Comparison of ENCODE assay signal across 11 cellular contexts in the genomic region with DNA sequence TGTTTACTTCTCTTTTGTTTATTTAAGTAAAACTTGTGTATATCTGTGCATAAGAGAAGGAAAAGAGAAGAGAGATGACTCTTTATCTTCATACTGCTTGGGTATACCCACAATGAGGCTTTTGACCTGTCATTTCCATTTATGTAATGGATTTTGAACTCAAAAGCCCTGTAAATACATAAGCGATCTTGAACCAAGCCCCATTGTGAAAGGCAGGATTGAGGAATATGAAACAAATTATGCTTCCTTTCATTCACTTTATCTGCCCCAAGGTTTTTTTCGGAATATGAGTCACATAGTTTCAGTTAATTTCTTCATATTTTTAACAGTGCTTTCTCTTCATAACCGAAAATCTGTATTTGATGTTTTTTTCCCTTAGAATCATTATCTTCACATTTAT. TPM values are rescaled to one million over a fixed set of nuclear protein-coding genes. Genes with fewer than 3 reads are reported as not detected.
DNase-seq lines count a peak whose midpoint lies in the region; ATAC-seq and TF ChIP-seq lines count a peak whose summit lies in the region.
"Had no signal": no experiment of that assay in that cellular context is flagged by ENCODE, and none has a peak within 500 bp of the region (broad histone marks: within the 10 kb centered on the region; RNA-seq: fewer than 3 reads in every experiment).

No MANE protein-coding gene starts in this region.

- H3K27ac ChIP-seq in mammary epithelial cell (ENCODE audit: insufficient read depth, low read depth, low read length) (peak overlapping the region; percentile 79), right lobe of liver (peak overlapping the region; percentile 6 to 37 (median 35)), vagina (peak overlapping the region; percentile 56), A673 (ENCODE audit: low read depth, low read length, poor library complexity, severe bottlenecking) (no peak overlapping the region)
- H3K27ac ChIP-seq: BLaER1, SJCRH30 had no signal

- peak overlapping the region; percentile 69 for H3K4me2 ChIP-seq in mammary epithelial cell (ENCODE audit: insufficient read depth, low read depth, low read length)
- H3K4me2 ChIP-seq: BLaER1 had no signal

- H3K4me1 ChIP-seq in mammary epithelial cell (ENCODE audit: insufficient read depth, low read length) (peaks cover 5% of the 10 kb centered on the region), right lobe of liver (peaks cover 0 to 37% (median 11%) of the 10 kb centered on the region in 4 donors), vagina (peaks cover 50% of the 10 kb centered on the region), A673 (ENCODE audit: insufficient read depth, low read length, poor library complexity, severe bottlenecking) (peaks cover 4% of the 10 kb centered on the region)
- H3K4me1 ChIP-seq: BLaER1 had no signal

- H4K20me1 ChIP-seq in mammary epithelial cell (ENCODE audit: insufficient read depth, low read length): no peaks in the 10 kb centered on the region

- H3K27me3 ChIP-seq in mammary epithelial cell (ENCODE audit: insufficient read depth, low read length) (no peaks in the 10 kb centered on the region), right lobe of liver (no peaks in the 10 kb centered on the region), vagina (no peaks in the 10 kb centered on the region), A673 (replicated peaks; ENCODE audit: insufficient read depth, low read depth, low read length, poor library complexity) (no peaks in the 10 kb centered on the region)
- H3K27me3 ChIP-seq: BLaER1, SJCRH30 had no signal

- no peak for TF ChIP-seq POLR2A in right lobe of liver (IDR thresholded peaks at IDR 0.05)
- no peak for TF ChIP-seq POLR2A in vagina (IDR thresholded peaks at IDR 0.05)
- TF ChIP-seq POLR2A in lower leg skin (IDR thresholded peaks at IDR 0.05): no peak

- no peak for TF ChIP-seq CTCF in mammary epithelial cell (conservative IDR thresholded peaks at IDR 0.05 in 1 of 2, IDR thresholded peaks at IDR 0.05 in 1 of 2; ENCODE audit: extremely low read depth in 1 of 2, insufficient read depth in 1 of 2, low read depth in 1 of 2, low read length in 2 of 2)
- TF ChIP-seq CTCF in right lobe of liver (IDR thresholded peaks at IDR 0.05): no peak
- TF ChIP-seq CTCF in vagina (IDR thresholded peaks at IDR 0.05): no peak
- TF ChIP-seq CTCF in A673 (conservative IDR thresholded peaks at IDR 0.05; ENCODE audit: low read depth, low read length): no peak
- TF ChIP-seq CTCF in lower leg skin (IDR thresholded peaks at IDR 0.05): no peak

- H3K36me3 ChIP-seq in mammary epithelial cell (ENCODE audit: insufficient read depth, low read length) (no peaks in the 10 kb centered on the region), right lobe of liver (peaks cover 0 to 12% (median 3%) of the 10 kb centered on the region in 4 donors), vagina (peaks cover 0 to 6% of the 10 kb centered on the region in 2 donors), A673 (ENCODE audit: insufficient read depth, low read length, poor library complexity, severe bottlenecking) (no peaks in the 10 kb centered on the region)

- dilution Hi-C loops in mammary epithelial cell (cut with HindIII; ENCODE audit: low sequenced_read_pairs): no loop called here

- H2AFZ ChIP-seq in mammary epithelial cell (ENCODE audit: low read depth, low read length): peak overlapping the region; percentile 27

- H3K4me3 ChIP-seq in mammary epithelial cell (replicated peaks in 1 of 3; ENCODE audit: insufficient read depth in 1 of 3, low read depth in 2 of 3, low read length in 3 of 3) (peak overlapping the region in 1 of 3 experiments; percentile 22), right lobe of liver (no peak overlapping the region), vagina (no peak overlapping the region), A673 (ENCODE audit: low read depth, low read length, poor library complexity, severe bottlenecking) (no peak overlapping the region), lower leg skin (ENCODE audit: low read depth, poor library complexity, severe bottlenecking) (no peak overlapping the region)
- H3K4me3 ChIP-seq: BLaER1, SJCRH30 had no signal

- CTCF ChIA-PET in mammary epithelial cell (lab: Charles Lee; ENCODE audit: low non-redundant PET): no interaction called here
- CTCF ChIA-PET in A673 (lab: Charles Lee): no interaction called here

- DNase-seq in Right ventricle myocardium inferior (ENCODE audit: missing footprints) (no peak), cardiac septum (ENCODE audit: low spot score) (no peak), mammary epithelial cell (peak; percentile 41), right lobe of liver (no peak), vagina (ENCODE audit: extremely low spot score in 2 of 2) (no peak), A673 (ENCODE audit: low spot score) (no peak), lower leg skin (ENCODE audit: low spot score in 2 of 2) (no peak)
- no peak for DNase-seq in activated CD4-positive, alpha-beta T cell treated with anti-CD3 and anti-CD28 coated beads for 1 hour
- DNase-seq: activated naive CD8-positive, alpha-beta T cell treated with anti-CD3 and anti-CD28 coated beads, Interleukin-2, amount 10 ng/mL, durations not matched to agents 7 days and 5 days; SJCRH30 had no signal

- BruUV-seq in mammary epithelial cell (replicated peaks; lab: Mats Ljungman, UMichigan): no TSS peak
- no TSS peak for BruUV-seq in A673 (replicated peaks; lab: Mats Ljungman, UMichigan)

- H3K9me3 ChIP-seq in mammary epithelial cell (replicated peaks; ENCODE audit: insufficient read depth, low read length) (no peaks in the 10 kb centered on the region), right lobe of liver (no peaks in the 10 kb centered on the region), vagina (no peaks in the 10 kb centered on the region), A673 (ENCODE audit: low read depth, low read length, poor library complexity, severe bottlenecking) (peaks cover 7% of the 10 kb centered on the region)

- in situ Hi-C loops in mammary epithelial cell (cut with MboI; ENCODE audit: low sequenced_read_pairs in 2 of 2): no loop called here

- POLR2A ChIA-PET in A673 (lab: Charles Lee; ENCODE audit: low non-redundant PET): no interaction called here

- peaks cover 12% of the 10 kb centered on the region for H3K79me2 ChIP-seq in mammary epithelial cell (ENCODE audit: insufficient read depth, low read length)

- ATAC-seq in Right ventricle myocardium inferior (peak; percentile 30), right lobe of liver (peak in 2 of 4 donors; percentile 4 to 22)

- WGBS in mammary epithelial cell (ENCODE audit: low coverage, missing lambda C conversion rate): 58% methylated on average over 3 of the region's 3 CpGs
- WGBS in right lobe of liver (ENCODE audit: insufficient coverage, low coverage, low lambda C conversion rate, missing lambda C conversion rate): 39% methylated on average over 3 of the region's 3 CpGs
- 20% methylated on average over 3 of the region's 3 CpGs for whole genome bisulfite sequencing in lower leg skin, 2 donors

- peak overlapping the region; percentile 5 for H3K9ac ChIP-seq in mammary epithelial cell (ENCODE audit: insufficient read depth, low read length)
- H3K9ac ChIP-seq: BLaER1 had no signal

- intact Hi-C loops in Right ventricle myocardium inferior (cut with DNase I) (no loop called here), cardiac septum (cut with DNase I) (no loop called here), mammary epithelial cell (cut with micrococcal nuclease) (no loop called here), right lobe of liver (cut with DNase I) (no loop called here), vagina (cut with DNase I) (no loop called here), A673 (cut with micrococcal nuclease; ENCODE audit: unreplicated experiment) (no loop called here), lower leg skin (cut with DNase I; ENCODE audit: low total_unique reads) (no loop called here)

RNA-seq across cellular contexts. Expression of a gene that starts 21.4 kb away (rescaled TPM):
- total RNA-seq in Right ventricle myocardium inferior (18.4 TPM), cardiac septum (10.9 TPM), mammary epithelial cell (10 to 100 TPM; 12.0 to 14.9 TPM), right lobe of liver (10 to 100 TPM in 5 of 6 experiments, 1 to 10 TPM in 1; 9.8 to 21.7 (median 14.6) TPM), vagina (20.6 TPM), A673 (2021) (21.0 and 25.0 TPM in 2 replicates), lower leg skin (10 to 100 TPM; 21.2 to 31.2 (median 28.4) TPM)
- polyA plus RNA-seq in mammary epithelial cell: 5.6 TPM
- polyA minus RNA-seq in mammary epithelial cell: 0.98 TPM

RNA-seq across cellular contexts. Expression of a gene that starts 21.5 kb away (rescaled TPM):
- total RNA-seq in Right ventricle myocardium inferior (18.0 TPM), cardiac septum (9.6 TPM), mammary epithelial cell (10 to 100 TPM; 13.8 to 16.0 TPM), right lobe of liver (10 to 100 TPM; 13.1 to 24.8 (median 19.6) TPM), vagina (6.9 TPM), A673 (2021) (18.0 and 21.1 TPM in 2 replicates), lower leg skin (10 to 100 TPM in 2 of 4 donors, 1 to 10 TPM in 2; 6.8 to 10.9 (median 9.3) TPM)
- polyA plus RNA-seq in mammary epithelial cell: 13.7 TPM
- polyA minus RNA-seq in mammary epithelial cell: 2.2 TPM
